Comparison of ENCODE assay signal across 2 cellular contexts in genomic region chr5:73709536-73710129, GRCh38.
TF ChIP-seq lines count a peak whose summit lies in the region.

No MANE protein-coding gene starts in this region.

TF ChIP-seq in SK-N-SH, 30 proteins besides CTCF, POLR2A, EP300 and RAD21:
- TF ChIP-seq TCF12 (IDR thresholded peaks at IDR 0.05) (peak; percentile 50; the same call in 1 of the 2 replicates), NFIC (IDR thresholded peaks at IDR 0.05; ENCODE audit: borderline replicate concordance) (no peak), IRF3 (IDR thresholded peaks at IDR 0.05; ENCODE audit: low read depth, low read length) (no peak), TEAD4 (IDR thresholded peaks at IDR 0.05; ENCODE audit: borderline replicate concordance, insufficient read depth) (no peak), MXI1 (IDR thresholded peaks at IDR 0.05; ENCODE audit: low read depth, low read length) (no peak)
TF ChIP-seq in SK-N-SH: peak in this region for 1.

TF ChIP-seq in endothelial cell of umbilical vein, 7 proteins besides CTCF, POLR2A, EP300 and RAD21:
- peak; percentile 22 for TF ChIP-seq POLR2AphosphoS5 (IDR thresholded peaks at IDR 0.05; ENCODE audit: insufficient read depth, low read depth, low read length)
- TF ChIP-seq MAX (IDR thresholded peaks at IDR 0.05; ENCODE audit: insufficient read depth, insufficient read length), result no peak
TF ChIP-seq in endothelial cell of umbilical vein: peak in this region for 1.
